In genomic region chr3:128395046-128395445, GRCh38 we compare ENCODE assay signal across 19 cellular contexts.
DNase-seq lines count a peak whose midpoint lies in the region; ATAC-seq and TF ChIP-seq lines count a peak whose summit lies in the region.
"Had no signal": no experiment of that assay in that cellular context is flagged by ENCODE, and none has a peak within 500 bp of the region (broad histone marks: within the 10 kb centered on the region; RNA-seq: fewer than 3 reads in every experiment).

No MANE protein-coding gene starts in this region.

- no peaks in the 10 kb centered on the region for H3K9me3 ChIP-seq in BLaER1
- no peaks in the 10 kb centered on the region for H3K9me3 ChIP-seq in Loucy (ENCODE audit: insufficient read depth, low read depth, low read length)
- no peaks in the 10 kb centered on the region for H3K9me3 ChIP-seq in neural progenitor cell (ENCODE audit: low read depth)
- H3K9me3 ChIP-seq: SJSA1 had no signal

- no peaks in the 10 kb centered on the region for H3K36me3 ChIP-seq in BLaER1
- H3K36me3 ChIP-seq in Loucy (ENCODE audit: insufficient read depth, low read length), result no peaks in the 10 kb centered on the region
- no peaks in the 10 kb centered on the region for H3K36me3 ChIP-seq in neural progenitor cell
- H3K36me3 ChIP-seq: SJSA1 had no signal

- H3K36me3 Mint-ChIP-seq in brain (no peaks in the 10 kb centered on the region), neural progenitor cell (no peaks in the 10 kb centered on the region)
- H3K36me3 Mint-ChIP-seq in effector memory CD8-positive, alpha-beta T cell (ENCODE audit: insufficient read depth), result no peaks in the 10 kb centered on the region

- no peaks in the 10 kb centered on the region for H3K79me2 ChIP-seq in Loucy (ENCODE audit: insufficient read depth, low read length)
- H3K79me2 ChIP-seq in neural progenitor cell (ENCODE audit: low read depth), result no peaks in the 10 kb centered on the region

- H3K27me3 Mint-ChIP-seq in brain (no peaks in the 10 kb centered on the region), neural progenitor cell (ENCODE audit: insufficient read depth, low read depth) (peaks cover 5% of the 10 kb centered on the region)
- no peaks in the 10 kb centered on the region for H3K27me3 Mint-ChIP-seq in effector memory CD8-positive, alpha-beta T cell
- H3K27me3 Mint-ChIP-seq: CD4-positive, alpha-beta T cell had no signal

- TF ChIP-seq CTCF in Loucy (conservative IDR thresholded peaks at IDR 0.05; ENCODE audit: low read length) (no peak), brain (conservative IDR thresholded peaks at IDR 0.05) (no peak), neural progenitor cell (IDR thresholded peaks at IDR 0.05) (no peak)

- no peaks in the 10 kb centered on the region for H3K9me2 ChIP-seq in Loucy (replicated peaks; ENCODE audit: low read depth, low read length)

- no peak overlapping the region for H3K9ac ChIP-seq in BLaER1
- peak overlapping the region; percentile 4 for H3K9ac ChIP-seq in Loucy (ENCODE audit: low read depth, low read length, poor library complexity, severe bottlenecking)
- no peak overlapping the region for H3K9ac ChIP-seq in neural progenitor cell

- H4K20me1 ChIP-seq in BLaER1, result peaks cover 41% of the 10 kb centered on the region
- no peaks in the 10 kb centered on the region for H4K20me1 ChIP-seq in Loucy (ENCODE audit: insufficient read depth, low read length, poor library complexity, severe bottlenecking)
- H4K20me1 ChIP-seq in neural progenitor cell (ENCODE audit: low read depth), result peaks cover 5% of the 10 kb centered on the region

- peaks cover 21% of the 10 kb centered on the region for H3K4me1 ChIP-seq in BLaER1
- peaks cover 5% of the 10 kb centered on the region for H3K4me1 ChIP-seq in Loucy (ENCODE audit: insufficient read depth, low read length, poor library complexity, severe bottlenecking)
- H3K4me1 ChIP-seq in neural progenitor cell, result peaks cover 26% of the 10 kb centered on the region
- H3K4me1 ChIP-seq: SJSA1 had no signal

- ATAC-seq in effector memory CD8-positive, alpha-beta T cell (replicated peaks), result no peak
- ATAC-seq in GM18858 (IDR thresholded peaks at IDR 0.05; ENCODE audit: unreplicated experiment), result no peak
- ATAC-seq: PC-3 had no signal

- DNase-seq in neural progenitor cell (ENCODE audit: low spot score) (no peak), AG08396 (ENCODE audit: low spot score) (no peak)
- DNase-seq in effector memory CD8-positive, alpha-beta T cell, result no peak
- DNase-seq: ACHN; CD4-positive, alpha-beta T cell; DMS53; MV-4-11; NCI-H1417; NCI-H187 treated with DMSO at 0.1 percent for 48 hours; NCI-H446; NCI-H69; PC-3 had no signal

- H2AFZ ChIP-seq in Loucy (ENCODE audit: low read length) (no peak overlapping the region), neural progenitor cell (replicated peaks) (no peak overlapping the region)

- H3F3A ChIP-seq in Loucy (ENCODE audit: low read depth) (no peaks in the 10 kb centered on the region), neural progenitor cell (ENCODE audit: low read depth) (peaks cover 21% of the 10 kb centered on the region)

- H3K4me1 Mint-ChIP-seq in brain (peaks cover 54% of the 10 kb centered on the region), neural progenitor cell (peaks cover 24% of the 10 kb centered on the region)
- H3K4me1 Mint-ChIP-seq in effector memory CD8-positive, alpha-beta T cell (ENCODE audit: low read depth in 2 of 2), result peaks cover 4 to 7% of the 10 kb centered on the region in 2 donors

- H3K27me3 ChIP-seq in BLaER1 (no peaks in the 10 kb centered on the region), Loucy (ENCODE audit: insufficient read depth, low read length, poor library complexity, severe bottlenecking) (no peaks in the 10 kb centered on the region), neural progenitor cell (no peaks in the 10 kb centered on the region)
- H3K27me3 ChIP-seq: SJSA1 had no signal

- H3K9me3 Mint-ChIP-seq in brain, result peaks cover 0 to 2% (median 0%) of the 10 kb centered on the region in 5 experiments
- H3K9me3 Mint-ChIP-seq in neural progenitor cell, result no peaks in the 10 kb centered on the region
- H3K9me3 Mint-ChIP-seq in effector memory CD8-positive, alpha-beta T cell, result no peaks in the 10 kb centered on the region
- H3K9me3 Mint-ChIP-seq: CD4-positive, alpha-beta T cell had no signal

- H3K27ac ChIP-seq in BLaER1 (no peak overlapping the region), neural progenitor cell (no peak overlapping the region)
- H3K27ac ChIP-seq: HL-60, RWPE1, SJSA1 had no signal

- H3K4me2 ChIP-seq in BLaER1 (peak overlapping the region; percentile 30), Loucy (ENCODE audit: low read depth, low read length, poor library complexity, severe bottlenecking) (no peak overlapping the region), neural progenitor cell (no peak overlapping the region)

- H3K4me3 Mint-ChIP-seq in brain (no peak overlapping the region), neural progenitor cell (no peak overlapping the region)
- H3K4me3 Mint-ChIP-seq in effector memory CD8-positive, alpha-beta T cell, result no peak overlapping the region
- H3K4me3 Mint-ChIP-seq: CD4-positive, alpha-beta T cell had no signal

- H3K27ac Mint-ChIP-seq in brain, result peak overlapping the region; percentile 72 to 96 (median 88)
- H3K27ac Mint-ChIP-seq in neural progenitor cell, result peak overlapping the region; percentile 23
- H3K27ac Mint-ChIP-seq in effector memory CD8-positive, alpha-beta T cell, result peak overlapping the region in 1 of 2 donors; percentile 10
- H3K27ac Mint-ChIP-seq: CD4-positive, alpha-beta T cell had no signal

- H3K4me3 ChIP-seq in BLaER1 (no peak overlapping the region), Loucy (ENCODE audit: low read length, poor library complexity, severe bottlenecking) (no peak overlapping the region), neural progenitor cell (no peak overlapping the region)
- H3K4me3 ChIP-seq: SJSA1 had no signal
